Comparison of ENCODE assay signal across 14 cellular contexts in the genomic region with DNA sequence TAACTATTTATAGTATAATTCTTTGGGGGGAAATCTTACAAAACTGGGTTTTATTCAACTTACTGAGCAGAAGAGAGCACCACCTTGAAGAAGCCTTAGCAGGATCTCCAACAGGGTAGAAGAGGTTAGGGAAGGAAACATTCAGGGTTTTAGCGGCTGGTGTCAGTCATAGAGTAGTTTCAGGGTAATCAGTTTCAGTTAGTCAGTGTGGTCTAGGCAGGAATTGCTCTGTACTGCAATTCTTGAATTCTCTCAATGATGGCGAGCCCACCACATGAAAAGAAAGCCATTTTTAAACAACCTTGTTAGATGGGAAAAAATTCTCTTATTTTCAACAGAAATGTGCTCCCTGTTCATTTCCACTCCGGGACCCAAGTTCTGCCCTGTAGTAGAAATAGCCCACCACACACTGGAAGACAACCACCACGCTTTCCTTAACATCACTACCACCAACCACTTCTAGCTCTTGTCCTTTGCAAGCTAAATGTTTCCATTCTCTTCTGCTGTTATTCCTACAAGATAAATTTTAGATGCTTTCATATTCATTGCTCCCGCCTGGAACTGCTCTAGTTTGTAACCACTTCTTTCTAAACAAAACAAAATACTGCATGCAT. TPM values are rescaled to one million over a fixed set of nuclear protein-coding genes. Genes with fewer than 3 reads are reported as not detected.
DNase-seq lines count a peak whose midpoint lies in the region; ATAC-seq and TF ChIP-seq lines count a peak whose summit lies in the region.
"Had no signal": no experiment of that assay in that cellular context is flagged by ENCODE, and none has a peak within 500 bp of the region (broad histone marks: within the 10 kb centered on the region; RNA-seq: fewer than 3 reads in every experiment).

No MANE protein-coding gene starts in this region.

- H3K27me3 ChIP-seq in spleen (replicated peaks in 1 of 7) (no peaks in the 10 kb centered on the region), heart left ventricle (no peaks in the 10 kb centered on the region)
- H3K27me3 ChIP-seq: brain microvascular endothelial cell had no signal

- H3K36me3 Mint-ChIP-seq in natural killer cell treated with Interleukin-12 subunit alpha and Interleukin-12 subunit beta and Interleukin-15 and Interleukin-18, amount 100 ng/mL, for 72 hours: no peaks in the 10 kb centered on the region
- no peaks in the 10 kb centered on the region for H3K36me3 Mint-ChIP-seq in natural killer cell
- H3K36me3 Mint-ChIP-seq: naive thymus-derived CD8-positive, alpha-beta T cell had no signal

- no peak overlapping the region for H3K27ac Mint-ChIP-seq in natural killer cell treated with Interleukin-12 subunit alpha and Interleukin-12 subunit beta and Interleukin-15 and Interleukin-18, amount 100 ng/mL, for 72 hours
- H3K27ac Mint-ChIP-seq in natural killer cell: no peak overlapping the region
- H3K27ac Mint-ChIP-seq: naive thymus-derived CD8-positive, alpha-beta T cell had no signal

- TF ChIP-seq POLR2A in spleen (IDR thresholded peaks at IDR 0.05): no peak
- no peak for TF ChIP-seq POLR2A in heart left ventricle (IDR thresholded peaks at IDR 0.05)

- H3K27ac ChIP-seq in spleen (no peak overlapping the region), heart left ventricle (no peak overlapping the region)
- H3K27ac ChIP-seq: brain microvascular endothelial cell, skin epidermis had no signal

- peaks cover 10 to 23% of the 10 kb centered on the region in 2 donors for H3K27me3 Mint-ChIP-seq in natural killer cell treated with Interleukin-12 subunit alpha and Interleukin-12 subunit beta and Interleukin-15 and Interleukin-18, amount 100 ng/mL, for 72 hours
- peaks cover 0 to 15% of the 10 kb centered on the region in 2 donors for H3K27me3 Mint-ChIP-seq in natural killer cell (ENCODE audit: low read depth in 2 of 2)

- intact Hi-C loops in natural killer cell (cut with micrococcal nuclease) (no loop called here), spleen (cut with DNase I; ENCODE audit: low total_unique reads) (no loop called here), heart left ventricle (cut with DNase I) (no loop called here)

- H3K36me3 ChIP-seq in spleen: no peaks in the 10 kb centered on the region
- no peaks in the 10 kb centered on the region for H3K36me3 ChIP-seq in heart left ventricle
- H3K36me3 ChIP-seq: brain microvascular endothelial cell had no signal

- peak overlapping the region; percentile 40 for H3K4me3 Mint-ChIP-seq in natural killer cell treated with Interleukin-12 subunit alpha and Interleukin-12 subunit beta and Interleukin-15 and Interleukin-18, amount 100 ng/mL, for 72 hours
- no peak overlapping the region for H3K4me3 Mint-ChIP-seq in natural killer cell
- H3K4me3 Mint-ChIP-seq: naive thymus-derived CD8-positive, alpha-beta T cell had no signal

- no peak for TF ChIP-seq CTCF in natural killer cell (IDR thresholded peaks at IDR 0.05)
- no peak for TF ChIP-seq CTCF in spleen (IDR thresholded peaks at IDR 0.05 in 8 of 11, conservative IDR thresholded peaks at IDR 0.05 in 3 of 11)
- TF ChIP-seq CTCF in heart left ventricle (IDR thresholded peaks at IDR 0.05): no peak

- no peaks in the 10 kb centered on the region for H3K4me1 ChIP-seq in spleen
- no peaks in the 10 kb centered on the region for H3K4me1 ChIP-seq in heart left ventricle

- 84 to 89% (median 87%) methylated on average over 5 of the region's 5 CpGs for WGBS in spleen, 5 donors
- whole genome bisulfite sequencing in heart left ventricle, 4 donors: 95 to 99% (median 97%) methylated on average over 5 of the region's 5 CpGs

- H3K4me3 ChIP-seq in spleen (no peak overlapping the region), heart left ventricle (no peak overlapping the region)
- H3K4me3 ChIP-seq: skin epidermis had no signal

- ATAC-seq in natural killer cell treated with Interleukin-12 subunit alpha and Interleukin-12 subunit beta and Interleukin-15 and Interleukin-18, amount 100 ng/mL, for 72 hours: peak in 1 of 2 donors; percentile 88
- ATAC-seq in natural killer cell: no peak
- ATAC-seq in HG02642 (IDR thresholded peaks at IDR 0.05; ENCODE audit: poor library complexity, unreplicated experiment): peak; percentile 64
- peak; percentile 55 for ATAC-seq in HG03457 (IDR thresholded peaks at IDR 0.05; ENCODE audit: unreplicated experiment)
- no peak for ATAC-seq in heart left ventricle
- ATAC-seq: naive thymus-derived CD8-positive, alpha-beta T cell had no signal

- peaks cover 0 to 2% of the 10 kb centered on the region in 2 donors for H3K4me1 Mint-ChIP-seq in natural killer cell treated with Interleukin-12 subunit alpha and Interleukin-12 subunit beta and Interleukin-15 and Interleukin-18, amount 100 ng/mL, for 72 hours (ENCODE audit: low read depth in 2 of 2)
- no peaks in the 10 kb centered on the region for H3K4me1 Mint-ChIP-seq in natural killer cell
- H3K4me1 Mint-ChIP-seq: naive thymus-derived CD8-positive, alpha-beta T cell had no signal

- DNase-seq in natural killer cell treated with Interleukin-12 subunit alpha and Interleukin-12 subunit beta and Interleukin-15 and Interleukin-18, amount 100 ng/mL, for 72 hours (ENCODE audit: low spot score): no peak
- DNase-seq in natural killer cell (no peak), spleen (no peak), DMS 273 (lab: John Stamatoyannopoulos, UW; ENCODE audit: unreplicated experiment) (no peak), heart left ventricle (no peak)
- DNase-seq in NK-92 treated with Interleukin-12 subunit alpha and Interleukin-12 subunit beta, amount 100 ng/mL, for 24 hours (lab: John Stamatoyannopoulos, UW): no peak
- DNase-seq: brain microvascular endothelial cell; islet precursor cell; naive thymus-derived CD8-positive, alpha-beta T cell; NCI-H1092 had no signal

- H3K9me3 ChIP-seq in spleen (no peaks in the 10 kb centered on the region), heart left ventricle (no peaks in the 10 kb centered on the region)

- no peaks in the 10 kb centered on the region for H3K9me3 Mint-ChIP-seq in natural killer cell treated with Interleukin-12 subunit alpha and Interleukin-12 subunit beta and Interleukin-15 and Interleukin-18, amount 100 ng/mL, for 72 hours
- no peaks in the 10 kb centered on the region for H3K9me3 Mint-ChIP-seq in natural killer cell
- H3K9me3 Mint-ChIP-seq: naive thymus-derived CD8-positive, alpha-beta T cell had no signal

RNA-seq across cellular contexts. Expression of a gene that starts 25.9 kb away (rescaled TPM):
- not detected for total RNA-seq in natural killer cell treated with Interleukin-12 subunit alpha and Interleukin-12 subunit beta and Interleukin-15 and Interleukin-18, amount 100 ng/mL, for 72 hours
- total RNA-seq in natural killer cell (under 1 TPM in 1 of 3 donors, not detected in 2; 0.08 TPM), spleen (1 to 10 TPM in 3 of 7 donors, under 1 TPM in 3, not detected in 1; 0.46 to 1.9 (median 1.1) TPM), heart left ventricle (1 to 10 TPM in 1 of 9 donors, under 1 TPM in 8; 0.21 to 1.8 (median 0.50) TPM)
- polyA plus RNA-seq in spleen (under 1 TPM; 0.06 to 0.10 (median 0.07) TPM), heart left ventricle (under 1 TPM; 0.19 to 0.21 TPM)
- total RNA-seq: T-helper 1 cell treated with Interleukin-12 subunit alpha and Interleukin-12 subunit beta and Interleukin-4 antibody, amounts not matched to agents 30 ng/mL and 1 ng/mL, for 36 hours had no signal
- polyA plus RNA-seq: naive thymus-derived CD8-positive, alpha-beta T cell had no signal

Comparison
In these comparisons a context has a peak if more than half of its experiments do, and no peak if none do; other contexts are left out.
1. ATAC-seq: peak in HG02642 (single experiment) and HG03457 (single experiment); none in natural killer cell (0 of 3) and heart left ventricle (0 of 4).